Comparison of ENCODE assay signal across 8 cellular contexts in genomic region chr4:48033825-48034413, GRCh38. TPM values are rescaled to one million over a fixed set of nuclear protein-coding genes. Genes with fewer than 3 reads are reported as not detected.
A peak's percentile ranks its signal among the peaks of the same experiment; 100 is the strongest.
DNase-seq lines count a peak whose midpoint lies in the region; ATAC-seq, FAIRE-seq and TF ChIP-seq lines count a peak whose summit lies in the region.

No MANE protein-coding gene starts in this region.

- H3K9ac ChIP-seq in HepG2 (ENCODE audit: insufficient read depth, low read depth, low read length) = no peak overlapping the region

- no peak for TF ChIP-seq POLR2A in HepG2 (IDR thresholded peaks at IDR 0.05; ENCODE audit: insufficient read depth in 1 of 2, low read depth in 2 of 2, low read length in 2 of 2)

- in situ Hi-C loops in HepG2 (cut with HindIII; ENCODE audit: extremely low pct_ligation_motif_present, low pct_unique_long_range_greater_than_20kb) = no loop called here

- no peak overlapping the region for H3K4me3 ChIP-seq in HepG2 (replicated peaks in 1 of 3; ENCODE audit: insufficient read depth in 1 of 3, low read depth in 2 of 3, low read length in 3 of 3)

- TF ChIP-seq RAD21 in HepG2 (CRISPR knock-in tag; IDR thresholded peaks at IDR 0.05) = no peak

- peaks cover 38% of the 10 kb centered on the region for H3K4me1 ChIP-seq in HepG2 (ENCODE audit: insufficient read depth, low read length)

- FAIRE-seq in HepG2 (lab: Jason Lieb, UNC) = no peak

- peak overlapping the region; percentile 43 for H3K4me3 Mint-ChIP-seq in activated naive CD8-positive, alpha-beta T cell
- no peak overlapping the region for H3K4me3 Mint-ChIP-seq in stimulated activated naive CD8-positive, alpha-beta T cell treated with anti-CD3 and anti-CD28 coated beads, Interleukin-15, amount 100 ng/mL, for 72 hours

- ATAC-seq in HG02623 (IDR thresholded peaks at IDR 0.05; ENCODE audit: unreplicated experiment) (peak; percentile 36), HepG2 (peak; percentile 72)
- peak; percentile 75 for ATAC-seq in stimulated activated naive CD8-positive, alpha-beta T cell treated with anti-CD3 and anti-CD28 coated beads, Interleukin-15, amount 100 ng/mL, for 72 hours

- intact Hi-C loops in HepG2 (cut with micrococcal nuclease; ENCODE audit: unreplicated experiment) = loop anchor here (1.0 to 10.0 kb wide), 2 partner anchors 53 to 311 kb away; partner anchors contain the start of gene SLAIN2

- no peaks in the 10 kb centered on the region for H3K9me3 Mint-ChIP-seq in activated naive CD8-positive, alpha-beta T cell (ENCODE audit: low read depth)
- H3K9me3 Mint-ChIP-seq in stimulated activated naive CD8-positive, alpha-beta T cell treated with anti-CD3 and anti-CD28 coated beads, Interleukin-15, amount 100 ng/mL, for 72 hours = no peaks in the 10 kb centered on the region

- no peaks in the 10 kb centered on the region for H3K27me3 ChIP-seq in HepG2 (ENCODE audit: control insufficient read depth in 1 of 2, insufficient read depth in 2 of 2, low read length in 2 of 2)

- no peak for TF ChIP-seq EP300 in HepG2 (IDR thresholded peaks at IDR 0.05; ENCODE audit: low read depth in 2 of 2, low read length in 2 of 2)
- TF ChIP-seq EP300 in HepG2 (CRISPR knock-in tag; IDR thresholded peaks at IDR 0.05; ENCODE audit: borderline replicate concordance) = no peak

- BruUV-seq in HepG2 (replicated peaks; lab: Mats Ljungman, UMichigan) = no TSS peak

- no peaks in the 10 kb centered on the region for H3K9me3 ChIP-seq in HepG2 (ENCODE audit: low read length)

- H2AFZ ChIP-seq in HepG2 (ENCODE audit: low read length) = no peak overlapping the region

- peaks cover 0 to 1% of the 10 kb centered on the region in 2 experiments; a peak in 1 of 5 replicates for H3K36me3 ChIP-seq in HepG2 (replicated peaks in 1 of 2; ENCODE audit: control insufficient read depth in 1 of 2, insufficient read depth in 2 of 2, low read length in 2 of 2)

- 88% methylated on average over 1 of the region's 1 CpG for WGBS in HepG2 (ENCODE audit: low lambda C conversion rate)

- peak; percentile 55 for TF ChIP-seq CTCF in HepG2 (CRISPR knock-in tag; IDR thresholded peaks at IDR 0.05)

- no peaks in the 10 kb centered on the region for H3K79me2 ChIP-seq in HepG2 (ENCODE audit: insufficient read depth, low read length)

- H3K36me3 Mint-ChIP-seq in activated naive CD8-positive, alpha-beta T cell = peaks cover 2% of the 10 kb centered on the region

- peak overlapping the region; percentile 93 for H3K27ac Mint-ChIP-seq in activated naive CD8-positive, alpha-beta T cell
- H3K27ac Mint-ChIP-seq in stimulated activated naive CD8-positive, alpha-beta T cell treated with anti-CD3 and anti-CD28 coated beads, Interleukin-15, amount 100 ng/mL, for 72 hours = no peak overlapping the region

- DNase-seq in GM03348 (ENCODE audit: low spot score) (peak; percentile 26), RKO (ENCODE audit: low spot score) (peak; percentile 34), HepG2 (ENCODE audit: low spot score) (peak; percentile 28), T1000 (lab: John Stamatoyannopoulos, UW) (no peak), OCI-M2 (lab: John Stamatoyannopoulos, UW; ENCODE audit: unreplicated experiment) (no peak)
- peak; percentile 53 to 67 for DNase-seq in stimulated activated naive CD8-positive, alpha-beta T cell treated with anti-CD3 and anti-CD28 coated beads, Interleukin-15, amount 100 ng/mL, for 72 hours

- H3K27me3 Mint-ChIP-seq in activated naive CD8-positive, alpha-beta T cell = no peaks in the 10 kb centered on the region
- H3K27me3 Mint-ChIP-seq in stimulated activated naive CD8-positive, alpha-beta T cell treated with anti-CD3 and anti-CD28 coated beads, Interleukin-15, amount 100 ng/mL, for 72 hours = no peaks in the 10 kb centered on the region

- H3K27ac ChIP-seq in HepG2 (ENCODE audit: extremely low read length, insufficient read depth, low read length) = no peak overlapping the region

- POLR2A ChIA-PET in HepG2 (lab: Yijun Ruan, JAX) = no interaction called here

- CTCF ChIA-PET in HepG2 (lab: Yijun Ruan, JAX; ENCODE audit: low intra/inter-chr PET ratio, low total read pairs) = interaction anchor here (0.8 to 1.0 kb wide), 3 partner anchors 17 to 53 kb away, joined by 3 to 8 read pairs (median 5); partner anchors contain the start of genes CNGA1 and NIPAL1

- peak overlapping the region; percentile 31; the same call in 1 of the 2 replicates for H3K4me2 ChIP-seq in HepG2 (ENCODE audit: low read depth, low read length)

- H3K4me1 Mint-ChIP-seq in activated naive CD8-positive, alpha-beta T cell (ENCODE audit: low read depth) = peaks cover 47% of the 10 kb centered on the region
- peaks cover 60% of the 10 kb centered on the region for H3K4me1 Mint-ChIP-seq in stimulated activated naive CD8-positive, alpha-beta T cell treated with anti-CD3 and anti-CD28 coated beads, Interleukin-15, amount 100 ng/mL, for 72 hours

- H4K20me1 ChIP-seq in HepG2 (ENCODE audit: insufficient read depth, low read length) = no peaks in the 10 kb centered on the region

RNA-seq across cellular contexts. Expression of gene NIPAL1, which starts 17.3 kb away (rescaled TPM):
- total RNA-seq in HepG2 (2016; rRNA removed; fragmentation: Illumina TruSeq; extraction: Trizol) = 1.4 and 1.6 TPM in 2 replicates
- 0.40 and 0.53 TPM in 2 replicates for total RNA-seq in HepG2 (2016; cell fraction: cytosol; rRNA removed; fragmentation: Illumina TruSeq; extraction: Trizol; ENCODE audit: low read depth)
- total RNA-seq in HepG2 (2016; cell fraction: insoluble cytoplasmic fraction; rRNA removed; fragmentation: Illumina TruSeq; extraction: Trizol) = 1.4 and 1.5 TPM in 2 replicates
- total RNA-seq in HepG2 (2016; cell fraction: membrane; rRNA removed; fragmentation: Illumina TruSeq; extraction: Trizol) = 0.76 and 0.96 TPM in 2 replicates
- total RNA-seq in HepG2 (2016; cell fraction: nucleus; rRNA removed; fragmentation: Illumina TruSeq; extraction: Trizol) = 2.5 TPM in 2 replicates
- polyA plus RNA-seq in HepG2 (2011; rRNA removed) = 2.8 and 3.4 TPM in 2 replicates
- polyA plus RNA-seq in HepG2 (2011; cell fraction: cytosol; rRNA removed) = 1.3 and 2.6 TPM in 2 replicates
- polyA plus RNA-seq in HepG2 (2011; cell fraction: nucleus; rRNA removed) = 1.00 and 1.7 TPM in 2 replicates
- 4.2 and 4.9 TPM in 2 replicates for polyA plus RNA-seq in HepG2 (2012)
- 0.06 and 0.17 TPM in 2 replicates for polyA plus RNA-seq in HepG2 (2016; cell fraction: cytosol; fragmentation: Illumina TruSeq; extraction: Trizol; ENCODE audit: low read depth)
- 0.99 and 1.5 TPM in 2 replicates for polyA plus RNA-seq in HepG2 (2016; cell fraction: insoluble cytoplasmic fraction; fragmentation: Illumina TruSeq; extraction: Trizol; ENCODE audit: low read depth)
- 0.37 and 0.52 TPM in 2 replicates for polyA plus RNA-seq in HepG2 (2016; cell fraction: membrane; fragmentation: Illumina TruSeq; extraction: Trizol; ENCODE audit: low read depth)
- 1.5 and 2.3 TPM in 2 replicates for polyA plus RNA-seq in HepG2 (2016; cell fraction: nucleus; fragmentation: Illumina TruSeq; extraction: Trizol; ENCODE audit: insufficient read depth, low read depth)
- polyA minus RNA-seq in HepG2 (2011; rRNA and poly(A)+ RNA removed; ENCODE audit: low replicate concordance) = 1.9 and 3.2 TPM in 2 replicates
- polyA minus RNA-seq in HepG2 (2011; cell fraction: cytosol; rRNA and poly(A)+ RNA removed) = 1.2 and 2.7 TPM in 2 replicates
- 2.5 and 5.0 TPM in 2 replicates for polyA minus RNA-seq in HepG2 (2011; cell fraction: nucleus; rRNA and poly(A)+ RNA removed)

RNA-seq across cellular contexts. Expression of gene CNGA1, which starts 17.4 kb away (rescaled TPM):
- 0.22 TPM in 1 of 2 replicates, not detected in the other for total RNA-seq in HepG2 (2016; rRNA removed; fragmentation: Illumina TruSeq; extraction: Trizol)
- not detected in 2 replicates for total RNA-seq in HepG2 (2016; cell fraction: cytosol; rRNA removed; fragmentation: Illumina TruSeq; extraction: Trizol; ENCODE audit: low read depth)
- total RNA-seq in HepG2 (2016; cell fraction: insoluble cytoplasmic fraction; rRNA removed; fragmentation: Illumina TruSeq; extraction: Trizol) = 0.15 and 0.48 TPM in 2 replicates
- total RNA-seq in HepG2 (2016; cell fraction: membrane; rRNA removed; fragmentation: Illumina TruSeq; extraction: Trizol) = not detected in 2 replicates
- not detected in 2 replicates for total RNA-seq in HepG2 (2016; cell fraction: nucleus; rRNA removed; fragmentation: Illumina TruSeq; extraction: Trizol)
- 0.40 and 1.5 TPM in 2 replicates for polyA plus RNA-seq in HepG2 (2011; rRNA removed)
- 0.17 and 0.67 TPM in 2 replicates for polyA plus RNA-seq in HepG2 (2011; cell fraction: cytosol; rRNA removed)
- polyA plus RNA-seq in HepG2 (2011; cell fraction: nucleus; rRNA removed) = 0.58 and 0.59 TPM in 2 replicates
- polyA plus RNA-seq in HepG2 (2012) = 1.4 and 2.1 TPM in 2 replicates
- not detected in 2 replicates for polyA plus RNA-seq in HepG2 (2016; cell fraction: cytosol; fragmentation: Illumina TruSeq; extraction: Trizol; ENCODE audit: low read depth)
- not detected in 2 replicates for polyA plus RNA-seq in HepG2 (2016; cell fraction: insoluble cytoplasmic fraction; fragmentation: Illumina TruSeq; extraction: Trizol; ENCODE audit: low read depth)
- polyA plus RNA-seq in HepG2 (2016; cell fraction: membrane; fragmentation: Illumina TruSeq; extraction: Trizol; ENCODE audit: low read depth) = not detected in 2 replicates
- polyA plus RNA-seq in HepG2 (2016; cell fraction: nucleus; fragmentation: Illumina TruSeq; extraction: Trizol; ENCODE audit: insufficient read depth, low read depth) = not detected in 2 replicates
- polyA minus RNA-seq in HepG2 (2011; rRNA and poly(A)+ RNA removed; ENCODE audit: low replicate concordance) = 3.2 TPM in 1 of 2 replicates, not detected in the other
- 2.0 TPM in 1 of 2 replicates, not detected in the other for polyA minus RNA-seq in HepG2 (2011; cell fraction: cytosol; rRNA and poly(A)+ RNA removed)
- 1.3 and 2.9 TPM in 2 replicates for polyA minus RNA-seq in HepG2 (2011; cell fraction: nucleus; rRNA and poly(A)+ RNA removed)

Comparison
In these comparisons a context has a peak if more than half of its experiments do, and no peak if none do; other contexts are left out.
1. DNase-seq: peak in GM03348 (single experiment), RKO (single experiment), HepG2 (single experiment) and stimulated activated naive CD8-positive, alpha-beta T cell treated with anti-CD3 and anti-CD28 coated beads, Interleukin-15, amount 100 ng/mL, for 72 hours (2 of 2); none in T1000 (single experiment) and OCI-M2 (single experiment).
2. Peak in every context shown above with its lines, with median percentiles within 50 percentile points of each other: ATAC-seq.